In genomic region chr11:10181811-10182210, GRCh38 we compare ENCODE assay signal across 12 cellular contexts.
DNase-seq lines count a peak whose midpoint lies in the region; ATAC-seq, FAIRE-seq and TF ChIP-seq lines count a peak whose summit lies in the region.
"Had no signal": no experiment of that assay in that cellular context is flagged by ENCODE, and none has a peak within 500 bp of the region (broad histone marks: within the 10 kb centered on the region; RNA-seq: fewer than 3 reads in every experiment).

No MANE protein-coding gene starts in this region.

- no peaks in the 10 kb centered on the region for H3K27me3 ChIP-seq in RWPE2 (ENCODE audit: insufficient read depth, poor library complexity, severe bottlenecking)
- H3K27me3 ChIP-seq: neutrophil, SJSA1, suprapubic skin had no signal

- H3K4me3 ChIP-seq in RWPE2 (ENCODE audit: severe bottlenecking) (no peak overlapping the region), fibroblast of villous mesenchyme (ENCODE audit: low read depth, low read length) (no peak overlapping the region)
- H3K4me3 ChIP-seq: SJSA1, suprapubic skin had no signal

- peak; percentile 66 for TF ChIP-seq CTCF in RWPE2 (IDR thresholded peaks at IDR 0.05; ENCODE audit: poor library complexity, severe bottlenecking)
- peak; percentile 37 for TF ChIP-seq CTCF in fibroblast of villous mesenchyme (IDR thresholded peaks at IDR 0.05; ENCODE audit: insufficient read depth, low read depth, low read length)

- peak; percentile 88 for FAIRE-seq in H54 (lab: Jason Lieb, UNC)

- H3K27ac ChIP-seq in RWPE2 (ENCODE audit: poor library complexity, severe bottlenecking): no peak overlapping the region
- H3K27ac ChIP-seq: neutrophil, SJSA1, suprapubic skin had no signal

- H3K4me1 ChIP-seq in RWPE2 (ENCODE audit: insufficient read depth, poor library complexity, severe bottlenecking): no peaks in the 10 kb centered on the region
- H3K4me1 ChIP-seq: SJSA1, suprapubic skin had no signal

- H3K9me3 ChIP-seq in RWPE2 (ENCODE audit: severe bottlenecking): no peaks in the 10 kb centered on the region
- H3K9me3 ChIP-seq: neutrophil, SJSA1, suprapubic skin had no signal

- no peaks in the 10 kb centered on the region for H3K36me3 ChIP-seq in RWPE2 (ENCODE audit: low read depth)
- H3K36me3 ChIP-seq: neutrophil, suprapubic skin had no signal

- TF ChIP-seq POLR2A in H54 (IDR thresholded peaks at IDR 0.05; ENCODE audit: low read depth, low read length): no peak

- in situ Hi-C loops in ACHN (cut with HindIII; ENCODE audit: low pct_ligation_motif_present, low pct_unique_long_range_greater_than_20kb, low sequenced_read_pairs): no loop called here

- ATAC-seq in RWPE2 (ENCODE audit: low read depth) (no peak), HG03354 (IDR thresholded peaks at IDR 0.05; ENCODE audit: poor library complexity, severe bottlenecking, unreplicated experiment) (no peak), HG03097 (IDR thresholded peaks at IDR 0.05; ENCODE audit: low FRiP score, unreplicated experiment) (no peak)

- DNase-seq in ACHN: peak; percentile 34
- no peak for DNase-seq in H54 (ENCODE audit: insufficient read length, low spot score)
- no peak for DNase-seq in RWPE2 (ENCODE audit: low spot score)
- peak; percentile 66 for DNase-seq in fibroblast of villous mesenchyme (ENCODE audit: low read depth)
- DNase-seq in 8988T: no peak
- DNase-seq in KG1 (lab: John Stamatoyannopoulos, UW): no peak
- DNase-seq: central memory CD4-positive, alpha-beta T cell had no signal

Comparison
In these comparisons a context has a peak if more than half of its experiments do, and no peak if none do; other contexts are left out.
1. DNase-seq: peak in ACHN (single experiment) and fibroblast of villous mesenchyme (single experiment); none in H54 (single experiment), RWPE2 (single experiment), 8988T (single experiment) and KG1 (single experiment).